8 cellular contexts compared by ENCODE assay signal in the genomic region with DNA sequence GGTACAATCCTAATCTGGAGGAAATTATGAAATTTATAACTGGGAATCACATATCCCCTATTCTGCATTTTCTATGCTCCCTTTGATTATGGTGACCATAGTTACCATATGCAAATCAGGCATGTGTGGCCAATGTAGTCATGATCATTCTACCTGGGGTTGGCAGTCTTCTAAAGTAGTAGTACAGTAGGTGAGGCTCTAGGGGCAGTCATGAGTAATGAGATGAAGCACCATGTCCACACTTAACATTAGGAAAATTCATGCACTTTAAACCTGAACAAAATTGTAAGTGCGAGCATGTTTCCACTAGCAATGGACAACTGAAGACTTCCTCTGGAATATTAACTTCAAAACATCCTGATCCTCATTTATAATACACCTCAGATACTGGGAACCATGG.
DNase-seq lines count a peak whose midpoint lies in the region; ATAC-seq and TF ChIP-seq lines count a peak whose summit lies in the region.

No MANE protein-coding gene starts in this region.

- H3K9me3 Mint-ChIP-seq in GM23338 (no peaks in the 10 kb centered on the region), endothelial cell (ENCODE audit: unreplicated experiment) (no peaks in the 10 kb centered on the region)

- H3K36me3 Mint-ChIP-seq in GM23338 (ENCODE audit: low read depth), result no peaks in the 10 kb centered on the region
- no peaks in the 10 kb centered on the region for H3K36me3 Mint-ChIP-seq in endothelial cell (ENCODE audit: low read depth, unreplicated experiment)

- no peaks in the 10 kb centered on the region for H3F3A ChIP-seq in GM23338 (replicated peaks; ENCODE audit: low read depth)

- H3K4me3 Mint-ChIP-seq in GM23338, result no peak overlapping the region
- H3K4me3 Mint-ChIP-seq in endothelial cell (ENCODE audit: unreplicated experiment), result no peak overlapping the region

- H3K27ac ChIP-seq in GM23338 (ENCODE audit: low read depth) (no peak overlapping the region), upper lobe of right lung (no peak overlapping the region)

- H3K27ac Mint-ChIP-seq in GM23338 (no peak overlapping the region), endothelial cell (ENCODE audit: unreplicated experiment) (no peak overlapping the region)

- H3K9me3 ChIP-seq in upper lobe of right lung, result no peaks in the 10 kb centered on the region

- DNase-seq in NCI-H1694 treated with DMSO at 0.1 percent for 48 hours (lab: John Stamatoyannopoulos, UW) (peak; percentile 10), NCI-H1694 (lab: John Stamatoyannopoulos, UW) (no peak), GM23338 (ENCODE audit: low spot score) (peak; percentile 74), LNCaP clone FGC (ENCODE audit: low read depth) (peak; percentile 4), endothelial cell (ENCODE audit: low spot score) (peak; percentile 11), upper lobe of right lung (no peak), NCI-H226 (no peak), AG20443 (ENCODE audit: low spot score) (no peak)

- no peaks in the 10 kb centered on the region for H3K36me3 ChIP-seq in GM23338 (ENCODE audit: insufficient read depth)
- no peaks in the 10 kb centered on the region for H3K36me3 ChIP-seq in upper lobe of right lung

- intact Hi-C loops in upper lobe of right lung (cut with DNase I), result no loop called here

- no peaks in the 10 kb centered on the region for H3K27me3 Mint-ChIP-seq in GM23338 (ENCODE audit: insufficient read depth, low read depth, poor library complexity)
- H3K27me3 Mint-ChIP-seq in endothelial cell (ENCODE audit: unreplicated experiment), result no peaks in the 10 kb centered on the region

- no peaks in the 10 kb centered on the region for H4K20me1 ChIP-seq in GM23338 (replicated peaks; ENCODE audit: insufficient read depth)

- peak; percentile 96 for ATAC-seq in GM23338
- ATAC-seq in upper lobe of right lung, result peak; percentile 53

- H3K79me2 ChIP-seq in GM23338 (replicated peaks; ENCODE audit: insufficient read depth), result no peaks in the 10 kb centered on the region

- H3K9me2 ChIP-seq in GM23338 (ENCODE audit: insufficient read depth), result no peaks in the 10 kb centered on the region

- H3K4me3 ChIP-seq in GM23338, result no peak overlapping the region
- no peak overlapping the region for H3K4me3 ChIP-seq in LNCaP clone FGC (ENCODE audit: low read depth, low read length)
- no peak overlapping the region for H3K4me3 ChIP-seq in upper lobe of right lung

- no peaks in the 10 kb centered on the region for H3K4me1 ChIP-seq in GM23338 (ENCODE audit: insufficient read depth)
- no peaks in the 10 kb centered on the region for H3K4me1 ChIP-seq in upper lobe of right lung

- H3K27me3 ChIP-seq in GM23338 (ENCODE audit: insufficient read depth) (no peaks in the 10 kb centered on the region), upper lobe of right lung (no peaks in the 10 kb centered on the region)

- TF ChIP-seq CTCF in GM23338 (conservative IDR thresholded peaks at IDR 0.05; ENCODE audit: low read depth in 2 of 2), result peak; percentile 52 to 60
- TF ChIP-seq CTCF in LNCaP clone FGC (IDR thresholded peaks at IDR 0.05; ENCODE audit: control insufficient read depth, extremely low read depth, insufficient read depth), result peak; percentile 47
- TF ChIP-seq CTCF in endothelial cell (IDR thresholded peaks at IDR 0.05; ENCODE audit: unreplicated experiment), result peak; percentile 41
- peak; percentile 33 for TF ChIP-seq CTCF in upper lobe of right lung (IDR thresholded peaks at IDR 0.05)

- H3K4me2 ChIP-seq in GM23338, result no peak overlapping the region

- no peak overlapping the region for H2AFZ ChIP-seq in GM23338

- H3K4me1 Mint-ChIP-seq in GM23338, result no peaks in the 10 kb centered on the region; the same call in 2 of the 3 replicates
- H3K4me1 Mint-ChIP-seq in endothelial cell (ENCODE audit: unreplicated experiment), result no peaks in the 10 kb centered on the region

TF ChIP-seq in GM23338, 12 proteins besides CTCF, POLR2A, EP300 and RAD21 (continues in another document):
- TF ChIP-seq ZNF114 (CRISPR knock-in tag; IDR thresholded peaks at IDR 0.05) (no peak), EZH2 (IDR thresholded peaks at IDR 0.05; ENCODE audit: low read depth, unreplicated experiment) (no peak), NANOG (IDR thresholded peaks at IDR 0.05; ENCODE audit: borderline replicate concordance) (no peak)
- TF ChIP-seq, protein P1, sequence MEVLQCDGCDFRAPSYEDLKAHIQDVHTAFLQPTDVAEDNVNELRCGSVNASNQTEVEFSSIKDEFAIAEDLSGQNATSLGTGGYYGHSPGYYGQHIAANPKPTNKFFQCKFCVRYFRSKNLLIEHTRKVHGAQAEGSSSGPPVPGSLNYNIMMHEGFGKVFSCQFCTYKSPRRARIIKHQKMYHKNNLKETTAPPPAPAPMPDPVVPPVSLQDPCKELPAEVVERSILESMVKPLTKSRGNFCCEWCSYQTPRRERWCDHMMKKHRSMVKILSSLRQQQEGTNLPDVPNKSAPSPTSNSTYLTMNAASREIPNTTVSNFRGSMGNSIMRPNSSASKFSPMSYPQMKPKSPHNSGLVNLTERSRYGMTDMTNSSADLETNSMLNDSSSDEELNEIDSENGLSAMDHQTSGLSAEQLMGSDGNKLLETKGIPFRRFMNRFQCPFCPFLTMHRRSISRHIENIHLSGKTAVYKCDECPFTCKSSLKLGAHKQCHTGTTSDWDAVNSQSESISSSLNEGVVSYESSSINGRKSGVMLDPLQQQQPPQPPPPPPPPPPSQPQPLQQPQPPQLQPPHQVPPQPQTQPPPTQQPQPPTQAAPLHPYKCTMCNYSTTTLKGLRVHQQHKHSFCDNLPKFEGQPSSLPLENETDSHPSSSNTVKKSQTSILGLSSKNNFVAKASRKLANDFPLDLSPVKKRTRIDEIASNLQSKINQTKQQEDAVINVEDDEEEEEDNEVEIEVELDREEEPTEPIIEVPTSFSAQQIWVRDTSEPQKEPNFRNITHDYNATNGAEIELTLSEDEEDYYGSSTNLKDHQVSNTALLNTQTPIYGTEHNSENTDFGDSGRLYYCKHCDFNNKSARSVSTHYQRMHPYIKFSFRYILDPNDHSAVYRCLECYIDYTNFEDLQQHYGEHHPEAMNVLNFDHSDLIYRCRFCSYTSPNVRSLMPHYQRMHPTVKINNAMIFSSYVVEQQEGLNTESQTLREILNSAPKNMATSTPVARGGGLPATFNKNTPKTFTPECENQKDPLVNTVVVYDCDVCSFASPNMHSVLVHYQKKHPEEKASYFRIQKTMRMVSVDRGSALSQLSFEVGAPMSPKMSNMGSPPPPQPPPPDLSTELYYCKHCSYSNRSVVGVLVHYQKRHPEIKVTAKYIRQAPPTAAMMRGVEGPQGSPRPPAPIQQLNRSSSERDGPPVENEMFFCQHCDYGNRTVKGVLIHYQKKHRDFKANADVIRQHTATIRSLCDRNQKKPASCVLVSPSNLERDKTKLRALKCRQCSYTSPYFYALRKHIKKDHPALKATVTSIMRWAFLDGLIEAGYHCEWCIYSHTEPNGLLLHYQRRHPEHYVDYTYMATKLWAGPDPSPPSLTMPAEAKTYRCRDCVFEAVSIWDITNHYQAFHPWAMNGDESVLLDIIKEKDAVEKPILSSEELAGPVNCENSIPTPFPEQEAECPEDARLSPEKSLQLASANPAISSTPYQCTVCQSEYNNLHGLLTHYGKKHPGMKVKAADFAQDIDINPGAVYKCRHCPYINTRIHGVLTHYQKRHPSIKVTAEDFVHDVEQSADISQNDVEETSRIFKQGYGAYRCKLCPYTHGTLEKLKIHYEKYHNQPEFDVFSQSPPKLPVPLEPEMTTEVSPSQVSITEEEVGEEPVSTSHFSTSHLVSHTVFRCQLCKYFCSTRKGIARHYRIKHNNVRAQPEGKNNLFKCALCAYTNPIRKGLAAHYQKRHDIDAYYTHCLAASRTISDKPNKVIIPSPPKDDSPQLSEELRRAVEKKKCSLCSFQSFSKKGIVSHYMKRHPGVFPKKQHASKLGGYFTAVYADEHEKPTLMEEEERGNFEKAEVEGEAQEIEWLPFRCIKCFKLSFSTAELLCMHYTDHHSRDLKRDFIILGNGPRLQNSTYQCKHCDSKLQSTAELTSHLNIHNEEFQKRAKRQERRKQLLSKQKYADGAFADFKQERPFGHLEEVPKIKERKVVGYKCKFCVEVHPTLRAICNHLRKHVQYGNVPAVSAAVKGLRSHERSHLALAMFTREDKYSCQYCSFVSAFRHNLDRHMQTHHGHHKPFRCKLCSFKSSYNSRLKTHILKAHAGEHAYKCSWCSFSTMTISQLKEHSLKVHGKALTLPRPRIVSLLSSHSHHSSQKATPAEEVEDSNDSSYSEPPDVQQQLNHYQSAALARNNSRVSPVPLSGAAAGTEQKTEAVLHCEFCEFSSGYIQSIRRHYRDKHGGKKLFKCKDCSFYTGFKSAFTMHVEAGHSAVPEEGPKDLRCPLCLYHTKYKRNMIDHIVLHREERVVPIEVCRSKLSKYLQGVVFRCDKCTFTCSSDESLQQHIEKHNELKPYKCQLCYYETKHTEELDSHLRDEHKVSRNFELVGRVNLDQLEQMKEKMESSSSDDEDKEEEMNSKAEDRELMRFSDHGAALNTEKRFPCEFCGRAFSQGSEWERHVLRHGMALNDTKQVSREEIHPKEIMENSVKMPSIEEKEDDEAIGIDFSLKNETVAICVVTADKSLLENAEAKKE (CRISPR knock-in tag; IDR thresholded peaks at IDR 0.05), result no peak
- TF ChIP-seq, protein P2, sequence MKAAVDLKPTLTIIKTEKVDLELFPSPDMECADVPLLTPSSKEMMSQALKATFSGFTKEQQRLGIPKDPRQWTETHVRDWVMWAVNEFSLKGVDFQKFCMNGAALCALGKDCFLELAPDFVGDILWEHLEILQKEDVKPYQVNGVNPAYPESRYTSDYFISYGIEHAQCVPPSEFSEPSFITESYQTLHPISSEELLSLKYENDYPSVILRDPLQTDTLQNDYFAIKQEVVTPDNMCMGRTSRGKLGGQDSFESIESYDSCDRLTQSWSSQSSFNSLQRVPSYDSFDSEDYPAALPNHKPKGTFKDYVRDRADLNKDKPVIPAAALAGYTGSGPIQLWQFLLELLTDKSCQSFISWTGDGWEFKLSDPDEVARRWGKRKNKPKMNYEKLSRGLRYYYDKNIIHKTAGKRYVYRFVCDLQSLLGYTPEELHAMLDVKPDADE (IDR thresholded peaks at IDR 0.05), result no peak

Comparison
In these comparisons a context has a peak if more than half of its experiments do, and no peak if none do; other contexts are left out.
1. DNase-seq: peak in NCI-H1694 treated with DMSO at 0.1 percent for 48 hours (single experiment), GM23338 (single experiment), LNCaP clone FGC (single experiment) and endothelial cell (single experiment); none in NCI-H1694 (single experiment), upper lobe of right lung (single experiment), NCI-H226 (single experiment) and AG20443 (single experiment).
2. Peak in every context shown above with its lines, with median percentiles within 50 percentile points of each other: CTCF ChIP-seq.